11 cellular contexts compared by ENCODE assay signal in the genomic region with DNA sequence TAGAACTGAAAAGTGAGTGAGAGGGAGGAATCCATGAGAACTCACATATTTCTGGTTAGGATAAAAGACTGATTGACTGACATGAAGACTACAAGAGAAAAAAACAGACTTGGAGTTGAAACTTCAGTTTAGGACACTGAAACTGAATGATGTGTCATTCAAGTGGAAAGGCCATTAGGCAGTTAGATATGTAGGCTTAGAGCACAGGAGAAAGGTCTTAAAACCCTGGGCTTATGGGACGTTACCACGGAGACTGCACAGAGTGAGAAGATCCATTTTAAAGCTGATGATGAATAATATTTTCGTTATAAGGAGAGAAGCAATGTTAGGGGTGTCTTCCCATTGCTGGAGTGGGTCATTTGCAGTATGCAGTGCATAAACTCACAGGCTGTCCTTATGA.
A peak's percentile ranks its signal among the peaks of the same experiment; 100 is the strongest.
DNase-seq lines count a peak whose midpoint lies in the region; ATAC-seq and TF ChIP-seq lines count a peak whose summit lies in the region.
"Had no signal": no experiment of that assay in that cellular context is flagged by ENCODE, and none has a peak within 500 bp of the region (broad histone marks: within the 10 kb centered on the region; RNA-seq: fewer than 3 reads in every experiment).

No MANE protein-coding gene starts in this region.

- TF ChIP-seq CTCF in IMR-90 (conservative IDR thresholded peaks at IDR 0.05; ENCODE audit: low read depth, low read length) (no peak), colonic mucosa (IDR thresholded peaks at IDR 0.05) (no peak)

- H2AK5ac ChIP-seq in IMR-90 (ENCODE audit: low read depth, low read length): peak overlapping the region; percentile 54; the same call in 1 of the 2 replicates

- H3K4me2 ChIP-seq in IMR-90 (ENCODE audit: low read depth, low read length): peak overlapping the region; percentile 15; the same call in 1 of the 2 replicates

- H3K4me3 ChIP-seq in IMR-90 (ENCODE audit: insufficient read depth, low read depth, low read length): no peak overlapping the region
- H3K4me3 ChIP-seq in colonic mucosa: no peak overlapping the region
- H3K4me3 ChIP-seq: pancreas had no signal

- no peak for TF ChIP-seq RAD21 in IMR-90 (IDR thresholded peaks at IDR 0.05; ENCODE audit: low read length)

- no peak for DNase-seq in IMR-90
- DNase-seq in colonic mucosa: no peak
- DNase-seq in renal cortical epithelial cell (ENCODE audit: low read depth): peak; percentile 49
- DNase-seq in left cardiac atrium: no peak
- DNase-seq in islet precursor cell: no peak
- DNase-seq in NCI-H187 (lab: John Stamatoyannopoulos, UW): no peak
- DNase-seq: DMS79 treated with DMSO at 0.1 percent for 48 hours, NCI-H1092, pancreas, T-helper 2 cell had no signal

- H3K18ac ChIP-seq in IMR-90 (ENCODE audit: low read depth, low read length): peak overlapping the region; percentile 77; the same call in 1 of the 2 replicates

- H3K27ac ChIP-seq in IMR-90 (ENCODE audit: insufficient read depth, low read length): no peak overlapping the region
- H3K27ac ChIP-seq in colonic mucosa: peak overlapping the region; percentile 5

- no peak overlapping the region for H2AK9ac ChIP-seq in IMR-90 (replicated peaks; ENCODE audit: low read depth, low read length, poor library complexity)

- peak overlapping the region; percentile 2; the same call in 1 of the 2 replicates for H3K4ac ChIP-seq in IMR-90 (ENCODE audit: low read depth, low read length)

- BruUV-seq in IMR-90 (replicated peaks; lab: Mats Ljungman, UMichigan): no TSS peak

- peak overlapping the region; percentile 38; the same call in 1 of the 2 replicates for H3K23ac ChIP-seq in IMR-90 (ENCODE audit: low read depth, low read length)

- POLR2A ChIA-PET in IMR-90 (lab: Charles Lee; ENCODE audit: unreplicated experiment): no interaction called here

- 0 out of 3 replicates have a peak overlapping the region, but pooled peaks have one; percentile 10 for H2BK15ac ChIP-seq in IMR-90 (ENCODE audit: low read depth, low read length)

- peak overlapping the region; percentile 64 for H2BK5ac ChIP-seq in IMR-90 (ENCODE audit: low read depth, low read length, poor library complexity, severe bottlenecking)

- H3K56ac ChIP-seq in IMR-90 (ENCODE audit: extremely low read depth, insufficient read depth, low read length): no peak overlapping the region

- CTCF ChIA-PET in IMR-90 (lab: Yijun Ruan, JAX): no interaction called here

- no peak overlapping the region for H2AFZ ChIP-seq in IMR-90 (replicated peaks; ENCODE audit: low read length, poor library complexity)

- H3K4me1 ChIP-seq in IMR-90 (ENCODE audit: control insufficient read depth, insufficient read depth, low read length) (peaks cover 14% of the 10 kb centered on the region; the same call in 1 of the 2 replicates), colonic mucosa (peaks cover 3% of the 10 kb centered on the region)

- H3K27me3 ChIP-seq in IMR-90 (ENCODE audit: control insufficient read depth, insufficient read depth, low read length) (no peaks in the 10 kb centered on the region), colonic mucosa (no peaks in the 10 kb centered on the region)
- H3K27me3 ChIP-seq: pancreas had no signal

- no peak for TF ChIP-seq POLR2A in IMR-90 (IDR thresholded peaks at IDR 0.05; ENCODE audit: low read depth, low read length)

- in situ Hi-C loops in IMR-90 (cut with MboI; ENCODE audit: low sequenced_read_pairs): no loop called here

- H3K79me1 ChIP-seq in IMR-90 (ENCODE audit: low read depth in 1 of 2, low read length in 2 of 2): peaks cover 10 to 54% of the 10 kb centered on the region in 2 experiments

- 0 out of 2 replicates have a peak overlapping the region, but pooled peaks have one; percentile 12 for H2BK20ac ChIP-seq in IMR-90 (ENCODE audit: low read depth, low read length)

- no peak overlapping the region; the same call in 1 of the 2 replicates for H4K5ac ChIP-seq in IMR-90 (ENCODE audit: low read depth, low read length)

- intact Hi-C loops in IMR-90 (cut with micrococcal nuclease) (no loop called here), colonic mucosa (cut with DNase I) (no loop called here), left cardiac atrium (cut with DNase I) (no loop called here)

- H3K14ac ChIP-seq in IMR-90 (replicated peaks; ENCODE audit: low read depth, low read length): 0 out of 2 replicates have a peak overlapping the region, but pooled peaks have one; percentile 65

- peaks cover 8% of the 10 kb centered on the region for H4K20me1 ChIP-seq in IMR-90 (ENCODE audit: insufficient read depth, low read length)

- no peaks in the 10 kb centered on the region for H3K9me3 ChIP-seq in IMR-90 (ENCODE audit: control insufficient read depth, insufficient read depth, low read length)
- H3K9me3 ChIP-seq in colonic mucosa: no peaks in the 10 kb centered on the region
- H3K9me3 ChIP-seq: pancreas had no signal

- peak; percentile 30 for ATAC-seq in GM21529 (IDR thresholded peaks at IDR 0.05; ENCODE audit: unreplicated experiment)
- no peak for ATAC-seq in IMR-90 (ENCODE audit: low read depth)
- ATAC-seq in left cardiac atrium: no peak
- ATAC-seq: pancreas had no signal

- H3K36me3 ChIP-seq in IMR-90 (ENCODE audit: control insufficient read depth, insufficient read depth, low read length) (no peaks in the 10 kb centered on the region), colonic mucosa (no peaks in the 10 kb centered on the region)
- H3K36me3 ChIP-seq: pancreas had no signal

- H3K9me1 ChIP-seq in IMR-90 (ENCODE audit: insufficient read depth, low read length): peaks cover 15% of the 10 kb centered on the region

- dilution Hi-C loops in IMR-90 (cut with HindIII; ENCODE audit: low sequenced_read_pairs, unreplicated experiment): no loop called here

- H3K9ac ChIP-seq in IMR-90 (ENCODE audit: low read depth, low read length) (no peak overlapping the region), colonic mucosa (ENCODE audit: low read depth in 2 of 2, low read length in 2 of 2) (peak overlapping the region in 1 of 2 donors; percentile 44)

- 80% methylated on average over 2 of the region's 3 CpGs; no CpG with 5 or more reads in 1 of the 2 experiments for WGBS in IMR-90 (ENCODE audit: extremely low coverage in 2 of 2, insufficient read length in 1 of 2), 2 experiments

- H2BK120ac ChIP-seq in IMR-90 (ENCODE audit: low read depth, low read length): no peak overlapping the region; the same call in 1 of the 2 replicates

- 0 out of 2 replicates have a peak overlapping the region, but pooled peaks have one; percentile 10 for H4K91ac ChIP-seq in IMR-90 (ENCODE audit: insufficient read depth, low read depth, low read length)

- H4K8ac ChIP-seq in IMR-90 (ENCODE audit: low read depth in 2 of 2, low read length in 2 of 2): peak overlapping the region in 1 of 2 experiments; percentile 63; a peak in 2 of 4 replicates

TF ChIP-seq in IMR-90, 13 proteins besides CTCF, POLR2A, EP300 and RAD21:
- TF ChIP-seq MXI1 (IDR thresholded peaks at IDR 0.05; ENCODE audit: borderline replicate concordance, low read depth, low read length) (no peak), NFE2L2 (IDR thresholded peaks at IDR 0.05; ENCODE audit: low read depth, low read length) (no peak), CEBPB (IDR thresholded peaks at IDR 0.05; ENCODE audit: low read depth, low read length) (no peak), CHD1 (IDR thresholded peaks at IDR 0.05; ENCODE audit: low read depth, low read length) (no peak), SMC3 (IDR thresholded peaks at IDR 0.05; ENCODE audit: low read depth, low read length) (no peak), MAZ (IDR thresholded peaks at IDR 0.05; ENCODE audit: borderline replicate concordance, low read depth, low read length) (no peak), FOS (IDR thresholded peaks at IDR 0.05; ENCODE audit: low read depth, low read length) (no peak), RCOR1 (IDR thresholded peaks at IDR 0.05; ENCODE audit: insufficient replicate concordance, low read length) (no peak), MAFK (IDR thresholded peaks at IDR 0.05; ENCODE audit: low read depth, low read length) (no peak), RFX5 (IDR thresholded peaks at IDR 0.05; ENCODE audit: low read depth, low read length) (no peak)
- TF ChIP-seq, protein P1, sequence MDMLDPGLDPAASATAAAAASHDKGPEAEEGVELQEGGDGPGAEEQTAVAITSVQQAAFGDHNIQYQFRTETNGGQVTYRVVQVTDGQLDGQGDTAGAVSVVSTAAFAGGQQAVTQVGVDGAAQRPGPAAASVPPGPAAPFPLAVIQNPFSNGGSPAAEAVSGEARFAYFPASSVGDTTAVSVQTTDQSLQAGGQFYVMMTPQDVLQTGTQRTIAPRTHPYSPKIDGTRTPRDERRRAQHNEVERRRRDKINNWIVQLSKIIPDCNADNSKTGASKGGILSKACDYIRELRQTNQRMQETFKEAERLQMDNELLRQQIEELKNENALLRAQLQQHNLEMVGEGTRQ (IDR thresholded peaks at IDR 0.05; ENCODE audit: low read depth, low read length): no peak
- TF ChIP-seq, protein P2, sequence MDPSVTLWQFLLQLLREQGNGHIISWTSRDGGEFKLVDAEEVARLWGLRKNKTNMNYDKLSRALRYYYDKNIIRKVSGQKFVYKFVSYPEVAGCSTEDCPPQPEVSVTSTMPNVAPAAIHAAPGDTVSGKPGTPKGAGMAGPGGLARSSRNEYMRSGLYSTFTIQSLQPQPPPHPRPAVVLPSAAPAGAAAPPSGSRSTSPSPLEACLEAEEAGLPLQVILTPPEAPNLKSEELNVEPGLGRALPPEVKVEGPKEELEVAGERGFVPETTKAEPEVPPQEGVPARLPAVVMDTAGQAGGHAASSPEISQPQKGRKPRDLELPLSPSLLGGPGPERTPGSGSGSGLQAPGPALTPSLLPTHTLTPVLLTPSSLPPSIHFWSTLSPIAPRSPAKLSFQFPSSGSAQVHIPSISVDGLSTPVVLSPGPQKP (IDR thresholded peaks at IDR 0.05; ENCODE audit: borderline replicate concordance, low read depth, low read length): no peak
TF ChIP-seq in IMR-90: peak in this region for 0.
